8 cellular contexts compared by ENCODE assay signal in genomic region chr12:57430117-57430930, GRCh38. TPM values are rescaled to one million over a fixed set of nuclear protein-coding genes. Genes with fewer than 3 reads are reported as not detected.
A peak's percentile ranks its signal among the peaks of the same experiment; 100 is the strongest.
DNase-seq lines count a peak whose midpoint lies in the region; ATAC-seq and TF ChIP-seq lines count a peak whose summit lies in the region.

No MANE protein-coding gene starts in this region.

- peak overlapping the region; percentile 89 for H3K4me3 ChIP-seq in ACC112 (ENCODE audit: low read depth, low read length)

- peak overlapping the region; percentile 69 for H3K27ac ChIP-seq in ACC112 (ENCODE audit: low read depth, low read length)

- no peaks in the 10 kb centered on the region for H3K9me3 Mint-ChIP-seq in activated T-helper 2 cell treated with anti-CD3 and anti-CD28 coated beads, Interferon-gamma antibody, Interleukin-2, Interleukin-4, amounts not matched to agents 10 μg/mL and 5 μg/mL and 100 μg/mL, durations not matched to agents 14 hours and 24 hours and 36 hours

- H3K36me3 ChIP-seq in ACC112 (ENCODE audit: insufficient read depth, low read length), result no peaks in the 10 kb centered on the region

- peak overlapping the region; percentile 90 for H2AFZ ChIP-seq in ACC112 (ENCODE audit: low read length, unreplicated experiment)

- H3K27ac Mint-ChIP-seq in activated T-helper 2 cell treated with anti-CD3 and anti-CD28 coated beads, Interferon-gamma antibody, Interleukin-2, Interleukin-4, amounts not matched to agents 10 μg/mL and 5 μg/mL and 100 μg/mL, durations not matched to agents 14 hours and 24 hours and 36 hours, result peak overlapping the region; percentile 97

- peak; percentile 18; the same call in 1 of the 2 replicates for TF ChIP-seq CTCF in GM12874 (IDR thresholded peaks at IDR 0.05; ENCODE audit: insufficient read depth, low read depth, low read length)

- intact Hi-C loops in activated T-helper 2 cell treated with anti-CD3 and anti-CD28 coated beads, Interferon-gamma antibody, Interleukin-2, Interleukin-4, amounts not matched to agents 10 μg/mL and 5 μg/mL and 100 μg/mL, durations not matched to agents 14 hours and 24 hours and 36 hours (cut with micrococcal nuclease), result loop anchor here (2.0 kb wide), 1 partner anchor 22 kb away; no protein-coding TSS in a partner anchor
- intact Hi-C loops in head of caudate nucleus (cut with DNase I), result no loop called here

- peak overlapping the region; percentile 93 for H3K4me3 Mint-ChIP-seq in activated T-helper 2 cell treated with anti-CD3 and anti-CD28 coated beads, Interferon-gamma antibody, Interleukin-2, Interleukin-4, amounts not matched to agents 10 μg/mL and 5 μg/mL and 100 μg/mL, durations not matched to agents 14 hours and 24 hours and 36 hours (ENCODE audit: low read depth)

- H3K27me3 ChIP-seq in ACC112 (ENCODE audit: insufficient read depth, low read length), result no peaks in the 10 kb centered on the region

- peaks cover 32% of the 10 kb centered on the region for H3K79me2 ChIP-seq in ACC112 (ENCODE audit: control insufficient read depth, insufficient read depth, low read length, unreplicated experiment)

- H3K36me3 Mint-ChIP-seq in activated T-helper 2 cell treated with anti-CD3 and anti-CD28 coated beads, Interferon-gamma antibody, Interleukin-2, Interleukin-4, amounts not matched to agents 10 μg/mL and 5 μg/mL and 100 μg/mL, durations not matched to agents 14 hours and 24 hours and 36 hours (ENCODE audit: low read depth), result peaks cover 12% of the 10 kb centered on the region

- no peaks in the 10 kb centered on the region for H3K27me3 Mint-ChIP-seq in activated T-helper 2 cell treated with anti-CD3 and anti-CD28 coated beads, Interferon-gamma antibody, Interleukin-2, Interleukin-4, amounts not matched to agents 10 μg/mL and 5 μg/mL and 100 μg/mL, durations not matched to agents 14 hours and 24 hours and 36 hours (ENCODE audit: low read depth)

- H3K4me1 Mint-ChIP-seq in activated T-helper 2 cell treated with anti-CD3 and anti-CD28 coated beads, Interferon-gamma antibody, Interleukin-2, Interleukin-4, amounts not matched to agents 10 μg/mL and 5 μg/mL and 100 μg/mL, durations not matched to agents 14 hours and 24 hours and 36 hours (ENCODE audit: low read depth), result peaks cover 28% of the 10 kb centered on the region

- DNase-seq in NCI-H2196 treated with DMSO at 0.1 percent for 48 hours (lab: John Stamatoyannopoulos, UW; ENCODE audit: unreplicated experiment) (peak; percentile 68), head of caudate nucleus (peak in 29 of 42 donors; percentile 6 to 62 (median 29)), pons (ENCODE audit: low spot score) (peak; percentile 30), NCI-H2107 treated with DMSO at 0.1 percent for 48 hours (lab: John Stamatoyannopoulos, UW; ENCODE audit: unreplicated experiment) (no peak)
- DNase-seq in activated T-helper 2 cell treated with anti-CD3 and anti-CD28 coated beads, Interferon-gamma antibody, Interleukin-2, Interleukin-4, amounts not matched to agents 10 μg/mL and 5 μg/mL and 100 μg/mL, durations not matched to agents 14 hours and 24 hours and 36 hours (ENCODE audit: low spot score), result peak; percentile 46

- H3K4me1 ChIP-seq in ACC112 (ENCODE audit: control insufficient read depth, insufficient read depth, low read length, unreplicated experiment), result peaks cover 9% of the 10 kb centered on the region

- ATAC-seq in HG02840 (IDR thresholded peaks at IDR 0.05; ENCODE audit: low FRiP score, unreplicated experiment), result peak; percentile 49

RNA-seq across cellular contexts. Expression of gene R3HDM2, which starts 0.5 kb away (rescaled TPM):
- 44.9 and 46.9 TPM in 2 replicates for total RNA-seq in activated T-helper 2 cell treated with anti-CD3 and anti-CD28 coated beads, Interferon-gamma antibody, Interleukin-2, Interleukin-4, amounts not matched to agents 10 μg/mL and 5 μg/mL and 100 μg/mL, durations not matched to agents 14 hours and 24 hours and 36 hours

RNA-seq across cellular contexts. Expression of gene INHBC, which starts 4.3 kb away (rescaled TPM):
- total RNA-seq in activated T-helper 2 cell treated with anti-CD3 and anti-CD28 coated beads, Interferon-gamma antibody, Interleukin-2, Interleukin-4, amounts not matched to agents 10 μg/mL and 5 μg/mL and 100 μg/mL, durations not matched to agents 14 hours and 24 hours and 36 hours, result 0.14 TPM in 2 replicates

RNA-seq across cellular contexts. Expression of gene INHBE, which starts 24.8 kb away (rescaled TPM):
- total RNA-seq in activated T-helper 2 cell treated with anti-CD3 and anti-CD28 coated beads, Interferon-gamma antibody, Interleukin-2, Interleukin-4, amounts not matched to agents 10 μg/mL and 5 μg/mL and 100 μg/mL, durations not matched to agents 14 hours and 24 hours and 36 hours, result 0.25 and 0.39 TPM in 2 replicates

RNA-seq across cellular contexts. Expression of gene GLI1, which starts 29.3 kb away (rescaled TPM):
- total RNA-seq in activated T-helper 2 cell treated with anti-CD3 and anti-CD28 coated beads, Interferon-gamma antibody, Interleukin-2, Interleukin-4, amounts not matched to agents 10 μg/mL and 5 μg/mL and 100 μg/mL, durations not matched to agents 14 hours and 24 hours and 36 hours, result 1.3 and 1.5 TPM in 2 replicates

RNA-seq across cellular contexts. Expression of gene ARHGAP9, which starts 49.3 kb away (rescaled TPM):
- 105 and 106 TPM in 2 replicates for total RNA-seq in activated T-helper 2 cell treated with anti-CD3 and anti-CD28 coated beads, Interferon-gamma antibody, Interleukin-2, Interleukin-4, amounts not matched to agents 10 μg/mL and 5 μg/mL and 100 μg/mL, durations not matched to agents 14 hours and 24 hours and 36 hours
